In genomic region chr2:38524580-38524979, GRCh38 we compare ENCODE assay signal across 28 cellular contexts.
DNase-seq lines count a peak whose midpoint lies in the region; ATAC-seq and TF ChIP-seq lines count a peak whose summit lies in the region.
"Had no signal": no experiment of that assay in that cellular context is flagged by ENCODE, and none has a peak within 500 bp of the region (broad histone marks: within the 10 kb centered on the region; RNA-seq: fewer than 3 reads in every experiment).

No MANE protein-coding gene starts in this region.

- DNase-seq in NCI-H524 (lab: John Stamatoyannopoulos, UW) = peak; percentile 46 to 67
- no peak for DNase-seq in NCI-H524 treated with DMSO at 0.1 percent for 48 hours (lab: John Stamatoyannopoulos, UW)
- DNase-seq in NCI-H2171 (lab: John Stamatoyannopoulos, UW) = peak; percentile 62
- DNase-seq in glutamatergic neuron = peak; percentile 43
- DNase-seq in SHP77 treated with DMSO at 0.1 percent for 48 hours (lab: John Stamatoyannopoulos, UW) = no peak
- DNase-seq in activated gamma-delta T cell treated with Interleukin-2 at 50 U/mL for 16 hours = no peak
- no peak for DNase-seq in activated CD8-positive, alpha-beta T cell treated with anti-CD3 and anti-CD28 coated beads for 36 hours
- DNase-seq: activated CD4-positive, alpha-beta T cell treated with anti-CD3 and anti-CD28 coated beads for 4 hours; activated CD8-positive, alpha-beta memory T cell treated with anti-CD3 and anti-CD28 coated beads for 24 hours; activated effector memory CD4-positive, alpha-beta T cell treated with anti-CD3 and anti-CD28 coated beads, Interleukin-2, amount 50 U/mL, for 16 hours; activated naive CD8-positive, alpha-beta T cell treated with anti-CD3 and anti-CD28 coated beads, Interleukin-2, amount 10 ng/mL, durations not matched to agents 7 days and 5 days; caudate nucleus; cortex of kidney; foreskin melanocyte; hippocampal formation; immature natural killer cell; NCI-H1048; NCI-H2081; NCI-H446; NK-92 treated with Interleukin-12 subunit alpha and Interleukin-12 subunit beta, amount 100 ng/mL, for 24 hours; Right ventricle myocardium superior; small intestine; stimulated activated CD4-positive, alpha-beta T cell treated with anti-CD3 and anti-CD28 coated beads, Interleukin-1b, Interleukin-23, amount 100 ng/mL, for 48 hours; stimulated activated CD8-positive, alpha-beta memory T cell treated with anti-CD3 and anti-CD28 coated beads, Interleukin-4, amount 100 ng/mL, for 48 hours; stomach; trophoblast cell had no signal

- TF ChIP-seq CTCF in glutamatergic neuron (IDR thresholded peaks at IDR 0.05; ENCODE audit: partially characterized antibody, unreplicated experiment) = no peak
- TF ChIP-seq CTCF in activated CD8-positive, alpha-beta T cell treated with anti-CD3 and anti-CD28 coated beads for 36 hours (IDR thresholded peaks at IDR 0.05) = no peak

- peaks cover 14% of the 10 kb centered on the region for H3K4me1 ChIP-seq in stomach smooth muscle (ENCODE audit: control insufficient read depth, insufficient read depth, low read length)

- POLR2A ChIA-PET in activated CD8-positive, alpha-beta T cell treated with anti-CD3 and anti-CD28 coated beads for 36 hours (lab: Charles Lee) = interaction anchor here (1.0 kb wide), 1 partner anchor 23 kb away, joined by 3 read pairs; no protein-coding TSS in a partner anchor

- H3K36me3 ChIP-seq in stomach smooth muscle (ENCODE audit: control insufficient read depth in 2 of 2, insufficient read depth in 2 of 2, low read length in 2 of 2) = no peaks in the 10 kb centered on the region
- H3K36me3 ChIP-seq: stomach had no signal

- peak overlapping the region; percentile 39 for H3K27ac Mint-ChIP-seq in glutamatergic neuron (ENCODE audit: unreplicated experiment)
- H3K27ac Mint-ChIP-seq in activated CD8-positive, alpha-beta T cell treated with anti-CD3 and anti-CD28 coated beads for 36 hours = no peak overlapping the region
- H3K27ac Mint-ChIP-seq: activated naive CD8-positive, alpha-beta T cell treated with anti-CD3 and anti-CD28 coated beads, Interleukin-2, amount 10 ng/mL, durations not matched to agents 7 days and 5 days; immature natural killer cell; T-helper 2 cell treated with Interferon-gamma antibody and Interleukin-4, amounts not matched to agents 5 μg/mL and 100 μg/mL, for 36 hours had no signal

- peaks cover 25% of the 10 kb centered on the region for H3K4me1 Mint-ChIP-seq in glutamatergic neuron (ENCODE audit: low read depth, unreplicated experiment)
- peaks cover 4% of the 10 kb centered on the region for H3K4me1 Mint-ChIP-seq in activated CD8-positive, alpha-beta T cell treated with anti-CD3 and anti-CD28 coated beads for 36 hours (ENCODE audit: low read depth)

- CTCF ChIA-PET in activated CD8-positive, alpha-beta T cell treated with anti-CD3 and anti-CD28 coated beads for 36 hours (lab: Charles Lee) = interaction anchor here (1.9 kb wide), 1 partner anchor 12 kb away, joined by 5 read pairs; no protein-coding TSS in a partner anchor

- peak overlapping the region; percentile 40 for H3K4me3 Mint-ChIP-seq in glutamatergic neuron (ENCODE audit: unreplicated experiment)
- H3K4me3 Mint-ChIP-seq in activated CD8-positive, alpha-beta T cell treated with anti-CD3 and anti-CD28 coated beads for 36 hours = no peak overlapping the region
- H3K4me3 Mint-ChIP-seq: activated naive CD8-positive, alpha-beta T cell treated with anti-CD3 and anti-CD28 coated beads, Interleukin-2, amount 10 ng/mL, durations not matched to agents 7 days and 5 days; immature natural killer cell; T-helper 2 cell treated with Interferon-gamma antibody and Interleukin-4, amounts not matched to agents 5 μg/mL and 100 μg/mL, for 36 hours had no signal

- H3K27me3 ChIP-seq in stomach smooth muscle (ENCODE audit: control insufficient read depth in 1 of 2, insufficient read depth in 2 of 2, low read length in 2 of 2) = no peaks in the 10 kb centered on the region

- H3K36me3 Mint-ChIP-seq in glutamatergic neuron (ENCODE audit: unreplicated experiment) = no peaks in the 10 kb centered on the region
- no peaks in the 10 kb centered on the region for H3K36me3 Mint-ChIP-seq in activated CD8-positive, alpha-beta T cell treated with anti-CD3 and anti-CD28 coated beads for 36 hours (ENCODE audit: low read depth)
- H3K36me3 Mint-ChIP-seq: activated naive CD8-positive, alpha-beta T cell treated with anti-CD3 and anti-CD28 coated beads, Interleukin-2, amount 10 ng/mL, durations not matched to agents 7 days and 5 days; immature natural killer cell had no signal

- peaks cover 3% of the 10 kb centered on the region for H3K9me3 Mint-ChIP-seq in glutamatergic neuron (ENCODE audit: unreplicated experiment)
- H3K9me3 Mint-ChIP-seq in activated CD8-positive, alpha-beta T cell treated with anti-CD3 and anti-CD28 coated beads for 36 hours = no peaks in the 10 kb centered on the region
- H3K9me3 Mint-ChIP-seq: activated naive CD8-positive, alpha-beta T cell treated with anti-CD3 and anti-CD28 coated beads, Interleukin-2, amount 10 ng/mL, durations not matched to agents 7 days and 5 days; T-helper 2 cell treated with Interferon-gamma antibody and Interleukin-4, amounts not matched to agents 5 μg/mL and 100 μg/mL, for 36 hours had no signal

- peak overlapping the region; percentile 55 for H3K27ac ChIP-seq in stomach smooth muscle (ENCODE audit: low read length)

- no peak for ATAC-seq in activated CD8-positive, alpha-beta T cell treated with anti-CD3 and anti-CD28 coated beads for 36 hours

- H3K9me3 ChIP-seq in stomach smooth muscle (ENCODE audit: control insufficient read depth in 2 of 2, low read length in 2 of 2) = no peaks in the 10 kb centered on the region
- H3K9me3 ChIP-seq: stomach had no signal

- no peak overlapping the region for H3K9ac ChIP-seq in stomach smooth muscle (ENCODE audit: low read length in 2 of 2)

- peaks cover 10% of the 10 kb centered on the region for H3K27me3 Mint-ChIP-seq in glutamatergic neuron (ENCODE audit: unreplicated experiment)
- H3K27me3 Mint-ChIP-seq in activated CD8-positive, alpha-beta T cell treated with anti-CD3 and anti-CD28 coated beads for 36 hours = peaks cover 18% of the 10 kb centered on the region

- intact Hi-C loops in activated CD8-positive, alpha-beta T cell treated with anti-CD3 and anti-CD28 coated beads for 36 hours (cut with micrococcal nuclease) = no loop called here

- no peak overlapping the region for H3K4me3 ChIP-seq in stomach smooth muscle (ENCODE audit: low read length in 2 of 2)
- H3K4me3 ChIP-seq: stomach had no signal

Comparison
In these comparisons a context has a peak if more than half of its experiments do, and no peak if none do; other contexts are left out.
1. DNase-seq: peak in NCI-H524 (2 of 2), NCI-H2171 (single experiment) and glutamatergic neuron (single experiment); none in NCI-H524 treated with DMSO at 0.1 percent for 48 hours (single experiment), SHP77 treated with DMSO at 0.1 percent for 48 hours (single experiment), activated gamma-delta T cell treated with Interleukin-2 at 50 U/mL for 16 hours (single experiment) and activated CD8-positive, alpha-beta T cell treated with anti-CD3 and anti-CD28 coated beads for 36 hours (single experiment).